ENCODE assay signal across 9 cellular contexts in the genomic region with DNA sequence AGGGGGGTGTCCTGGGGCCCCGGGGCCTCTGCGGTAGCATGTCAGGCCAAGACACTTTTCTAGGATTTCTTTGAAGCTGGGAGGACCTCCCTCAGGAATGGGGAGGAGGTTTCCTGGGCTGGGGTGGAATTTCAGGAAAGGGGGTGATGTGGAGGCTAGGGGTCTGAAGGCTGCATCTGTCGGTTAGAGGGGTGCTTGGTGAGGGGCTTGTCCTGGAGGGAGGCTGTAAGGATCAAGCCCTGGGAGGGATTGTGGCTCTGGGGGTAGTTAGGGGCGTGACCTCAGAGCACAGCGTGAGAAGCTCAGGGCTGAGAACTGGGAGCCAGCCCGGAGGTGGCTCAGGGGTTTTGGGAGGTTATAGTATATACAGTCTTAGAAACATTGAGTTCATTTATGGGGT. TPM values are rescaled to one million over a fixed set of nuclear protein-coding genes. Genes with fewer than 3 reads are reported as not detected.
DNase-seq lines count a peak whose midpoint lies in the region; ATAC-seq, FAIRE-seq and TF ChIP-seq lines count a peak whose summit lies in the region.
"Had no signal": no experiment of that assay in that cellular context is flagged by ENCODE, and none has a peak within 500 bp of the region (broad histone marks: within the 10 kb centered on the region; RNA-seq: fewer than 3 reads in every experiment).

No MANE protein-coding gene starts in this region.

- H3K36me3 Mint-ChIP-seq in activated CD4-positive, alpha-beta T cell treated with anti-CD3 and anti-CD28 coated beads, Interleukin-2, amount 10 ng/mL, durations not matched to agents 7 days and 5 days (ENCODE audit: low read depth), result no peaks in the 10 kb centered on the region

- H3K9me1 ChIP-seq in keratinocyte (ENCODE audit: control insufficient read depth, extremely low read depth, insufficient read depth, low read length), result no peaks in the 10 kb centered on the region

- H3K9ac ChIP-seq in keratinocyte (ENCODE audit: control insufficient read depth, extremely low read depth, insufficient read depth, low read length), result peak overlapping the region; percentile 89

- H3K27me3 ChIP-seq in keratinocyte (ENCODE audit: control insufficient read depth, extremely low read depth, insufficient read depth, low read length) (no peaks in the 10 kb centered on the region), testis (no peaks in the 10 kb centered on the region)

- CTCF ChIA-PET in activated CD4-positive, alpha-beta T cell treated with anti-CD3 and anti-CD28 coated beads, Interleukin-2, amount 10 ng/mL, durations not matched to agents 7 days and 5 days (lab: Charles Lee), result interaction anchor here (1.1 kb wide), 1 partner anchor 210 kb away, joined by 4 read pairs; no protein-coding TSS in a partner anchor

- peaks cover 34% of the 10 kb centered on the region for H3K79me2 ChIP-seq in keratinocyte (ENCODE audit: control insufficient read depth, insufficient read depth, low read length)

- H3K27ac ChIP-seq in angular gyrus (ENCODE audit: low read depth, low read length) (peak overlapping the region; percentile 62), keratinocyte (ENCODE audit: control insufficient read depth, insufficient read depth, low read length) (peak overlapping the region; percentile 78), testis (peak overlapping the region; percentile 82 to 99)

- intact Hi-C loops in testis (cut with DNase I; ENCODE audit: low total_unique reads), result no loop called here
- intact Hi-C loops in sciatic nerve (cut with DNase I), result no loop called here

- H3K36me3 ChIP-seq in keratinocyte (ENCODE audit: control insufficient read depth in 2 of 2, extremely low read depth in 1 of 2, insufficient read depth in 2 of 2, low read length in 2 of 2), result peaks cover 14% of the 10 kb centered on the region in 2 experiments
- H3K36me3 ChIP-seq in testis (ENCODE audit: low read depth, missing control alignments), result no peaks in the 10 kb centered on the region

- dilution Hi-C loops in keratinocyte (cut with MboI; ENCODE audit: extremely low pct_ligation_motif_present, low sequenced_read_pairs), result no loop called here

- no peak for FAIRE-seq in keratinocyte (lab: Jason Lieb, UNC)

- peaks cover 39% of the 10 kb centered on the region for H3K4me1 Mint-ChIP-seq in activated CD4-positive, alpha-beta T cell treated with anti-CD3 and anti-CD28 coated beads, Interleukin-2, amount 10 ng/mL, durations not matched to agents 7 days and 5 days

- DNase-seq in activated CD4-positive, alpha-beta T cell treated with anti-CD3 and anti-CD28 coated beads, Interleukin-2, amount 10 ng/mL, durations not matched to agents 7 days and 5 days, result no peak
- no peak for DNase-seq in activated CD4-positive, alpha-beta T cell treated with anti-CD3 and anti-CD28 coated beads for 48 hours
- DNase-seq in keratinocyte (ENCODE audit: low read depth, low spot score) (no peak), testis (no peak), sciatic nerve (ENCODE audit: low spot score) (no peak), UCSD-AML1 (lab: John Stamatoyannopoulos, UW; ENCODE audit: unreplicated experiment) (no peak), DMS 273 treated with DMSO at 0.1 percent for 48 hours (lab: John Stamatoyannopoulos, UW) (no peak)
- DNase-seq: DND-41 had no signal

- peak overlapping the region; percentile 60 for H3K27ac Mint-ChIP-seq in activated CD4-positive, alpha-beta T cell treated with anti-CD3 and anti-CD28 coated beads, Interleukin-2, amount 10 ng/mL, durations not matched to agents 7 days and 5 days

- peak overlapping the region; percentile 65 to 93 (median 71) for H3K4me3 ChIP-seq in keratinocyte (ENCODE audit: control insufficient read depth in 2 of 3, extremely low read depth in 1 of 3, insufficient read depth in 2 of 3, low read depth in 1 of 3, low read length in 3 of 3)
- H3K4me3 ChIP-seq in testis, result no peak overlapping the region

- ATAC-seq in sciatic nerve, result no peak

- 22 to 33% methylated on average over 4 to 6 of the region's 6 CpGs for WGBS in testis, 2 donors

- no peak for TF ChIP-seq POLR2A in testis (IDR thresholded peaks at IDR 0.05)

- H3K9me3 ChIP-seq in keratinocyte (ENCODE audit: control insufficient read depth, low read depth, low read length) (no peaks in the 10 kb centered on the region), testis (no peaks in the 10 kb centered on the region)

- H2AFZ ChIP-seq in keratinocyte (ENCODE audit: control insufficient read depth, low read length), result no peak overlapping the region

- no peaks in the 10 kb centered on the region for H3K9me3 Mint-ChIP-seq in activated CD4-positive, alpha-beta T cell treated with anti-CD3 and anti-CD28 coated beads, Interleukin-2, amount 10 ng/mL, durations not matched to agents 7 days and 5 days

- peak overlapping the region; percentile 42 for H3K4me3 Mint-ChIP-seq in activated CD4-positive, alpha-beta T cell treated with anti-CD3 and anti-CD28 coated beads, Interleukin-2, amount 10 ng/mL, durations not matched to agents 7 days and 5 days

- peak overlapping the region; percentile 81 for H3K4me2 ChIP-seq in keratinocyte (ENCODE audit: control insufficient read depth, extremely low read depth, insufficient read depth, low read depth, low read length)

- POLR2A ChIA-PET in activated CD4-positive, alpha-beta T cell treated with anti-CD3 and anti-CD28 coated beads, Interleukin-2, amount 10 ng/mL, durations not matched to agents 7 days and 5 days (lab: Charles Lee), result no interaction called here

- no peaks in the 10 kb centered on the region for H4K20me1 ChIP-seq in keratinocyte (ENCODE audit: control insufficient read depth, extremely low read depth, insufficient read depth, low read length)

- H3K4me1 ChIP-seq in keratinocyte (ENCODE audit: control insufficient read depth, extremely low read depth, insufficient read depth, low read length) (peaks cover 18% of the 10 kb centered on the region), testis (peaks cover 42% of the 10 kb centered on the region)

- no peak for TF ChIP-seq CTCF in keratinocyte (optimal IDR thresholded peaks at IDR 0.05 in 1 of 3, IDR thresholded peaks at IDR 0.05 in 1 of 3, conservative IDR thresholded peaks at IDR 0.05 in 1 of 3; ENCODE audit: extremely low read depth in 1 of 3, insufficient read depth in 2 of 3, low read length in 3 of 3)
- TF ChIP-seq CTCF in testis (IDR thresholded peaks at IDR 0.05), result no peak

- H3K27me3 Mint-ChIP-seq in activated CD4-positive, alpha-beta T cell treated with anti-CD3 and anti-CD28 coated beads, Interleukin-2, amount 10 ng/mL, durations not matched to agents 7 days and 5 days, result peaks cover 7% of the 10 kb centered on the region

RNA-seq across cellular contexts. Expression of a gene that starts 1.6 kb away (rescaled TPM):
- total RNA-seq in activated CD4-positive, alpha-beta T cell treated with anti-CD3 and anti-CD28 coated beads, Interleukin-2, amount 10 ng/mL, durations not matched to agents 7 days and 5 days, result 1 to 10 TPM; 9.0 to 9.5 TPM
- polyA plus RNA-seq in keratinocyte (98.1 to 184 TPM (median 154 TPM) in 3 replicates), testis (ENCODE audit: insufficient read depth, low read depth, low replicate concordance) (69.2 TPM)
- polyA plus RNA-seq in keratinocyte (2011; ENCODE audit: low read depth), result 25.4 TPM
- 133 and 285 TPM in 2 replicates for polyA plus RNA-seq in keratinocyte (2011; cell fraction: cytosol; rRNA removed)
- polyA plus RNA-seq in keratinocyte (2011; cell fraction: nucleus; rRNA removed), result 68.6 and 95.3 TPM in 2 replicates
- polyA plus RNA-seq in keratinocyte (2012; ENCODE audit: low replicate concordance), result 135 and 186 TPM in 2 replicates
- polyA minus RNA-seq in keratinocyte, result 51.3 to 172 TPM (median 95.8 TPM) in 3 replicates
- 143 TPM for polyA minus RNA-seq in keratinocyte (2011; cell fraction: cytosol; rRNA and poly(A)+ RNA removed)
- polyA minus RNA-seq in keratinocyte (2011; cell fraction: nucleus; rRNA and poly(A)+ RNA removed), result 29.2 and 30.2 TPM in 2 replicates
- total RNA-seq in testis (10 to 100 TPM; 39.3 to 41.5 TPM), sciatic nerve (135 TPM)

RNA-seq across cellular contexts. Expression of a gene that starts 3.6 kb away (rescaled TPM):
- total RNA-seq in activated CD4-positive, alpha-beta T cell treated with anti-CD3 and anti-CD28 coated beads, Interleukin-2, amount 10 ng/mL, durations not matched to agents 7 days and 5 days, result 10 to 100 TPM; 48.1 to 59.9 TPM
- 3.4 to 20.9 TPM (median 5.8 TPM) in 3 replicates for polyA plus RNA-seq in keratinocyte
- polyA plus RNA-seq in keratinocyte (2011; ENCODE audit: low read depth), result 8.1 TPM
- polyA plus RNA-seq in keratinocyte (2011; cell fraction: cytosol; rRNA removed), result 4.5 and 13.0 TPM in 2 replicates
- polyA plus RNA-seq in keratinocyte (2011; cell fraction: nucleus; rRNA removed), result 17.6 and 26.5 TPM in 2 replicates
- polyA plus RNA-seq in keratinocyte (2012; ENCODE audit: low replicate concordance), result 25.0 and 48.7 TPM in 2 replicates
- 4.9 to 27.9 TPM (median 6.3 TPM) in 3 replicates for polyA minus RNA-seq in keratinocyte
- 19.8 TPM for polyA minus RNA-seq in keratinocyte (2011; cell fraction: cytosol; rRNA and poly(A)+ RNA removed)
- 11.6 and 17.6 TPM in 2 replicates for polyA minus RNA-seq in keratinocyte (2011; cell fraction: nucleus; rRNA and poly(A)+ RNA removed)
- total RNA-seq in testis, result 10 to 100 TPM; 70.8 to 78.1 TPM
- 51.4 TPM for polyA plus RNA-seq in testis (ENCODE audit: insufficient read depth, low read depth, low replicate concordance)
- 65.5 TPM for total RNA-seq in sciatic nerve

RNA-seq across cellular contexts. Expression of a gene that starts 27.3 kb away (rescaled TPM):
- 100 to 1,000 TPM; 157 to 168 TPM for total RNA-seq in activated CD4-positive, alpha-beta T cell treated with anti-CD3 and anti-CD28 coated beads, Interleukin-2, amount 10 ng/mL, durations not matched to agents 7 days and 5 days
- polyA plus RNA-seq in keratinocyte, result 50.4 to 67.5 TPM (median 57.7 TPM) in 3 replicates
- polyA plus RNA-seq in keratinocyte (2011; ENCODE audit: low read depth), result 24.7 TPM
- 35.2 and 52.0 TPM in 2 replicates for polyA plus RNA-seq in keratinocyte (2011; cell fraction: cytosol; rRNA removed)
- 138 and 175 TPM in 2 replicates for polyA plus RNA-seq in keratinocyte (2011; cell fraction: nucleus; rRNA removed)
- polyA plus RNA-seq in keratinocyte (2012; ENCODE audit: low replicate concordance), result 69.0 and 102 TPM in 2 replicates
- 35.3 to 109 TPM (median 44.3 TPM) in 3 replicates for polyA minus RNA-seq in keratinocyte
- polyA minus RNA-seq in keratinocyte (2011; cell fraction: cytosol; rRNA and poly(A)+ RNA removed), result 76.5 TPM
- polyA minus RNA-seq in keratinocyte (2011; cell fraction: nucleus; rRNA and poly(A)+ RNA removed), result 36.6 and 42.7 TPM in 2 replicates
- total RNA-seq in testis, result 10 to 100 TPM; 50.1 to 51.6 TPM
- polyA plus RNA-seq in testis (ENCODE audit: insufficient read depth, low read depth, low replicate concordance), result 34.9 TPM
- total RNA-seq in sciatic nerve, result 76.7 TPM

RNA-seq across cellular contexts. Expression of a gene that starts 27.4 kb away (rescaled TPM):
- total RNA-seq in activated CD4-positive, alpha-beta T cell treated with anti-CD3 and anti-CD28 coated beads, Interleukin-2, amount 10 ng/mL, durations not matched to agents 7 days and 5 days, result 10 to 100 TPM; 73.9 to 80.7 TPM
- polyA plus RNA-seq in keratinocyte, result 11.8 to 14.8 TPM (median 14.0 TPM) in 3 replicates
- 5.7 TPM for polyA plus RNA-seq in keratinocyte (2011; ENCODE audit: low read depth)
- 8.3 and 18.8 TPM in 2 replicates for polyA plus RNA-seq in keratinocyte (2011; cell fraction: cytosol; rRNA removed)
- 7.1 and 10.2 TPM in 2 replicates for polyA plus RNA-seq in keratinocyte (2011; cell fraction: nucleus; rRNA removed)
- 13.1 and 32.0 TPM in 2 replicates for polyA plus RNA-seq in keratinocyte (2012; ENCODE audit: low replicate concordance)
- 4.2 to 19.2 TPM (median 6.9 TPM) in 3 replicates for polyA minus RNA-seq in keratinocyte
- 13.2 TPM for polyA minus RNA-seq in keratinocyte (2011; cell fraction: cytosol; rRNA and poly(A)+ RNA removed)
- 3.3 and 6.4 TPM in 2 replicates for polyA minus RNA-seq in keratinocyte (2011; cell fraction: nucleus; rRNA and poly(A)+ RNA removed)
- 10 to 100 TPM; 11.3 to 19.3 TPM for total RNA-seq in testis
- 17.3 TPM for polyA plus RNA-seq in testis (ENCODE audit: insufficient read depth, low read depth, low replicate concordance)
- total RNA-seq in sciatic nerve, result 11.5 TPM

RNA-seq across cellular contexts. Expression of a gene that starts 38.7 kb away (rescaled TPM):
- 100 to 1,000 TPM; 125 to 130 TPM for total RNA-seq in activated CD4-positive, alpha-beta T cell treated with anti-CD3 and anti-CD28 coated beads, Interleukin-2, amount 10 ng/mL, durations not matched to agents 7 days and 5 days
- polyA plus RNA-seq in keratinocyte (280 to 322 TPM (median 311 TPM) in 3 replicates), testis (ENCODE audit: insufficient read depth, low read depth, low replicate concordance) (201 TPM)
- 97.7 TPM for polyA plus RNA-seq in keratinocyte (2011; ENCODE audit: low read depth)
- polyA plus RNA-seq in keratinocyte (2011; cell fraction: cytosol; rRNA removed), result 168 and 268 TPM in 2 replicates
- 208 and 239 TPM in 2 replicates for polyA plus RNA-seq in keratinocyte (2011; cell fraction: nucleus; rRNA removed)
- polyA plus RNA-seq in keratinocyte (2012; ENCODE audit: low replicate concordance), result 115 and 304 TPM in 2 replicates
- 318 to 388 TPM (median 332 TPM) in 3 replicates for polyA minus RNA-seq in keratinocyte
- 282 TPM for polyA minus RNA-seq in keratinocyte (2011; cell fraction: cytosol; rRNA and poly(A)+ RNA removed)
- polyA minus RNA-seq in keratinocyte (2011; cell fraction: nucleus; rRNA and poly(A)+ RNA removed), result 100 and 103 TPM in 2 replicates
- total RNA-seq in testis (100 to 1,000 TPM; 192 to 272 TPM), sciatic nerve (103 TPM)

Comparison
In these comparisons a context has a peak if more than half of its experiments do, and no peak if none do; other contexts are left out.
1. H3K4me3 ChIP-seq: peak in keratinocyte (3 of 3); none in testis (0 of 2).
2. Peak in every context shown above with its lines, with median percentiles within 50 percentile points of each other: H3K27ac ChIP-seq.